ENCODE assay signal across 9 cellular contexts in genomic region chr22:29031236-29031982, GRCh38. TPM values are rescaled to one million over a fixed set of nuclear protein-coding genes. Genes with fewer than 3 reads are reported as not detected.
DNase-seq lines count a peak whose midpoint lies in the region; ATAC-seq and TF ChIP-seq lines count a peak whose summit lies in the region.
"Had no signal": no experiment of that assay in that cellular context is flagged by ENCODE, and none has a peak within 500 bp of the region (broad histone marks: within the 10 kb centered on the region; RNA-seq: fewer than 3 reads in every experiment).

No MANE protein-coding gene starts in this region.

- DNase-seq in HEK293T (ENCODE audit: extremely low spot score), result peak; percentile 49
- peak; percentile 45 for DNase-seq in Right ventricle myocardium superior
- peak; percentile 87 for DNase-seq in posterior vena cava (ENCODE audit: low spot score)
- DNase-seq in stimulated activated CD4-positive, alpha-beta T cell treated with anti-CD3 and anti-CD28 coated beads, Interleukin-12 subunit alpha, Interleukin-12 subunit beta, amount 100 ng/mL, for 4 hours, result no peak
- DNase-seq in GF-D8 (lab: John Stamatoyannopoulos, UW), result no peak
- no peak for DNase-seq in activated T-cell treated with anti-CD3 and anti-CD28 coated beads, Interleukin-2, amount 50 U/mL, for 1 hour
- DNase-seq in NCI-H82 treated with DMSO at 0.1 percent for 48 hours (lab: John Stamatoyannopoulos, UW; ENCODE audit: unreplicated experiment), result no peak

- peaks cover 7% of the 10 kb centered on the region for H3K36me3 Mint-ChIP-seq in activated naive CD8-positive, alpha-beta T cell

- H3K9me3 Mint-ChIP-seq in activated naive CD8-positive, alpha-beta T cell (ENCODE audit: low read depth), result no peaks in the 10 kb centered on the region

- CTCF ChIA-PET in HEK293T (lab: Yijun Ruan, JAX), result interaction anchor here (0.9 to 2.1 kb wide), 4 partner anchors 9 to 176 kb away, joined by 3 to 4 read pairs (median 3); no protein-coding TSS in a partner anchor

- H3K27me3 Mint-ChIP-seq in activated naive CD8-positive, alpha-beta T cell, result peaks cover 33% of the 10 kb centered on the region

- ATAC-seq in Right ventricle myocardium superior (ENCODE audit: poor library complexity), result peak; percentile 76

- intact Hi-C loops in Right ventricle myocardium superior (cut with DNase I), result loop anchor here (5.0 to 10.0 kb wide), 2 partner anchors 114 to 147 kb away; partner anchors contain the start of gene ZNRF3
- intact Hi-C loops in posterior vena cava (cut with DNase I), result no loop called here

- H3K4me1 Mint-ChIP-seq in activated naive CD8-positive, alpha-beta T cell (ENCODE audit: low read depth), result peaks cover 12% of the 10 kb centered on the region

- POLR2A ChIA-PET in HEK293T (lab: Yijun Ruan, JAX), result interaction anchor here (0.7 to 1.2 kb wide), 2 partner anchors 18 to 149 kb away, joined by 3 to 4 read pairs; partner anchors contain the start of gene ZNRF3

- H3K4me3 Mint-ChIP-seq in activated naive CD8-positive, alpha-beta T cell, result peak overlapping the region; percentile 65

- H3K27ac Mint-ChIP-seq in activated naive CD8-positive, alpha-beta T cell, result no peak overlapping the region

TF ChIP-seq in HEK293T, 16 proteins besides CTCF, POLR2A, EP300 and RAD21:
- no peak for TF ChIP-seq BHLHE40 (IDR thresholded peaks at IDR 0.05; ENCODE audit: borderline replicate concordance)
- TF ChIP-seq FOXA1 (IDR thresholded peaks at IDR 0.05), result no peak
- TF ChIP-seq NFRKB (IDR thresholded peaks at IDR 0.05), result no peak
- no peak for TF ChIP-seq PKNOX1 (IDR thresholded peaks at IDR 0.05)
- TF ChIP-seq ELF4 (IDR thresholded peaks at IDR 0.05), result no peak
- TF ChIP-seq HDGF (IDR thresholded peaks at IDR 0.05; ENCODE audit: borderline replicate concordance), result no peak
- no peak for TF ChIP-seq SP1 (IDR thresholded peaks at IDR 0.05)
- TF ChIP-seq ZNF384 (IDR thresholded peaks at IDR 0.05), result no peak
TF ChIP-seq in HEK293T: peak in this region for 0.

RNA-seq across cellular contexts. Expression of gene C22orf31, which starts 30.2 kb away (rescaled TPM):
- total RNA-seq in Right ventricle myocardium superior, result not detected
- total RNA-seq in posterior vena cava, result not detected
- total RNA-seq: T-helper 1 cell treated with Interleukin-12 subunit alpha and Interleukin-12 subunit beta and Interleukin-4 antibody, amounts not matched to agents 30 ng/mL and 1 ng/mL, for 36 hours had no signal

RNA-seq across cellular contexts. Expression of gene KREMEN1, which starts 41.4 kb away (rescaled TPM):
- total RNA-seq in Right ventricle myocardium superior (49.9 TPM), posterior vena cava (10 to 100 TPM; 13.7 to 22.2 TPM)
- total RNA-seq: T-helper 1 cell treated with Interleukin-12 subunit alpha and Interleukin-12 subunit beta and Interleukin-4 antibody, amounts not matched to agents 30 ng/mL and 1 ng/mL, for 36 hours had no signal

Comparison
In these comparisons a context has a peak if more than half of its experiments do, and no peak if none do; other contexts are left out.
1. DNase-seq: peak in HEK293T (single experiment), Right ventricle myocardium superior (single experiment) and posterior vena cava (single experiment); none in stimulated activated CD4-positive, alpha-beta T cell treated with anti-CD3 and anti-CD28 coated beads, Interleukin-12 subunit alpha, Interleukin-12 subunit beta, amount 100 ng/mL, for 4 hours (single experiment), GF-D8 (single experiment), activated T-cell treated with anti-CD3 and anti-CD28 coated beads, Interleukin-2, amount 50 U/mL, for 1 hour (single experiment) and NCI-H82 treated with DMSO at 0.1 percent for 48 hours (single experiment).